In the genomic region with DNA sequence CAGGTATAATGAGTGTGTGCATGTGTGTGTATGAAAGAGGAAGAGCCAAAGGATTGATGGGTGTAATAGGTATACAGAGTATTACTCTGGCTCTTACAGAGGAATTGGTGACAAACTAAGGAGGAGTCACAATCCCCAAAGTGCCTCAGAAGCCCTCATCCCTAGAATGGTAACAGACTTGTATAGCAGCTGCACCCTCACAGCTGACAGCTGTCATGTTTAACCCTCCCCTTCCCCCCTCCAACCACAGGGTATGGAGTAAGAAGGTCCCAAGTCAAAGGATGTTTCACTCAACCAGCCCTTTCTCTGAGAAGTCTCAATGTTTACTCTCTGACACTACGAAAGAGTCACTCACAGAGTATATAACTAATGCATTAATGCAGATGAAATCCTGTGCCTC, we compare ENCODE assay signal across 18 cellular contexts.
"Had no signal": no experiment of that assay in that cellular context is flagged by ENCODE, and none has a peak within 500 bp of the region (broad histone marks: within the 10 kb centered on the region; RNA-seq: fewer than 3 reads in every experiment).

No MANE protein-coding gene starts in this region.

- ATAC-seq: heart left ventricle; naive thymus-derived CD8-positive, alpha-beta T cell; psoas muscle; right lobe of liver; stimulated activated memory B cell treated with anti-CD40 and anti-IgM and Interleukin-4, amounts not matched to agents 10 μg/mL and 1 μg/mL and 100 μg/mL, for 72 hours had no signal

- H3K4me3 ChIP-seq: heart left ventricle, psoas muscle, right lobe of liver, spleen, tibial artery, upper lobe of left lung, vagina had no signal

- H3K36me3 ChIP-seq: heart left ventricle, neutrophil, right lobe of liver, spleen, tibial artery, upper lobe of left lung, vagina had no signal

- DNase-seq: erythroblast; foreskin melanocyte; heart left ventricle; hippocampal formation; mesendoderm; naive thymus-derived CD8-positive, alpha-beta T cell; psoas muscle; retina; right lobe of liver; spleen; stimulated activated CD4-positive, alpha-beta T cell treated with anti-CD3 and anti-CD28 coated beads, Interleukin-15, amount 100 ng/mL, for 24 hours; stimulated activated CD4-positive, alpha-beta T cell treated with anti-CD3 and anti-CD28 coated beads, Interleukin-1b, Interleukin-23, amount 100 ng/mL, for 48 hours; stimulated activated CD4-positive, alpha-beta T cell treated with anti-CD3 and anti-CD28 coated beads, Interleukin-4, amount 100 ng/mL, for 24 hours; tibial artery; upper lobe of left lung had no signal

- H3K4me1 ChIP-seq: heart left ventricle, psoas muscle, right lobe of liver, tibial artery, upper lobe of left lung, vagina had no signal

- H3K27ac ChIP-seq: heart left ventricle, neutrophil, psoas muscle, right lobe of liver, spleen, tibial artery, upper lobe of left lung, vagina had no signal

- H3K9me3 ChIP-seq: heart left ventricle, neutrophil, psoas muscle, right lobe of liver, spleen, tibial artery, upper lobe of left lung, vagina had no signal

- H3K27me3 ChIP-seq: neutrophil, right lobe of liver, spleen, upper lobe of left lung, vagina had no signal
